8 cellular contexts compared by ENCODE assay signal in genomic region chrX:153970398-153971123, GRCh38. TPM values are rescaled to one million over a fixed set of nuclear protein-coding genes. Genes with fewer than 3 reads are reported as not detected.
DNase-seq lines count a peak whose midpoint lies in the region.

No MANE protein-coding gene starts in this region.

- no peaks in the 10 kb centered on the region for H3K27me3 ChIP-seq in H7 (ENCODE audit: control insufficient read depth, insufficient read depth, low read length)

- peak overlapping the region; percentile 96 for H3K4me3 ChIP-seq in H7 (ENCODE audit: insufficient read depth, low read depth, low read length)

- H3K36me3 ChIP-seq in H7 (replicated peaks; ENCODE audit: control insufficient read depth, insufficient read depth, low read length) = no peaks in the 10 kb centered on the region; the same call in 1 of the 2 replicates

- DNase-seq in Daoy (ENCODE audit: low read depth) (peak; percentile 50), H7 (peak; percentile 92), NCI-H187 treated with DMSO at 0.1 percent for 48 hours (lab: John Stamatoyannopoulos, UW) (peak; percentile 77), foreskin melanocyte (peak; percentile 49), nucleus accumbens (lab: John Stamatoyannopoulos, UW) (peak in 38 of 56 donors; percentile 14 to 86 (median 62)), amniotic stem cell (lab: John Stamatoyannopoulos, UW) (no peak), SKM-1 (lab: John Stamatoyannopoulos, UW; ENCODE audit: unreplicated experiment) (no peak)
- DNase-seq in activated T-cell treated with anti-CD3 and anti-CD28 coated beads, Interleukin-2, amount 50 U/mL, for 48 hours = peak; percentile 47 to 53

RNA-seq across cellular contexts. Expression of gene HCFC1, which starts 1.1 kb away (rescaled TPM):
- 38.0 and 38.1 TPM in 2 replicates for total RNA-seq in Daoy (2014; rRNA removed; shearing (Covaris generic))
- total RNA-seq in H7 (2014; rRNA removed; shearing (Covaris generic)) = 64.9 and 70.0 TPM in 2 replicates

RNA-seq across cellular contexts. Expression of gene TMEM187, which starts 2.0 kb away (rescaled TPM):
- 0.86 and 1.5 TPM in 2 replicates for total RNA-seq in Daoy (2014; rRNA removed; shearing (Covaris generic))
- 8.8 and 9.5 TPM in 2 replicates for total RNA-seq in H7 (2014; rRNA removed; shearing (Covaris generic))

RNA-seq across cellular contexts. Expression of gene RENBP, which starts 26.1 kb away (rescaled TPM):
- total RNA-seq in Daoy (2014; rRNA removed; shearing (Covaris generic)) = 0.11 and 0.18 TPM in 2 replicates
- 17.9 and 18.3 TPM in 2 replicates for total RNA-seq in H7 (2014; rRNA removed; shearing (Covaris generic))

RNA-seq across cellular contexts. Expression of gene NAA10, which starts 35.7 kb away (rescaled TPM):
- total RNA-seq in Daoy (2014; rRNA removed; shearing (Covaris generic)) = 85.9 and 128 TPM in 2 replicates
- total RNA-seq in H7 (2014; rRNA removed; shearing (Covaris generic)) = 86.7 and 97.4 TPM in 2 replicates

RNA-seq across cellular contexts. Expression of gene ARHGAP4, which starts 44.5 kb away (rescaled TPM):
- total RNA-seq in Daoy (2014; rRNA removed; shearing (Covaris generic)) = 2.2 and 2.6 TPM in 2 replicates
- total RNA-seq in H7 (2014; rRNA removed; shearing (Covaris generic)) = 39.4 and 51.3 TPM in 2 replicates

Comparison
In these comparisons a context has a peak if more than half of its experiments do, and no peak if none do; other contexts are left out.
1. DNase-seq: peak in Daoy (single experiment), H7 (single experiment), NCI-H187 treated with DMSO at 0.1 percent for 48 hours (single experiment), activated T-cell treated with anti-CD3 and anti-CD28 coated beads, Interleukin-2, amount 50 U/mL, for 48 hours (2 of 2), foreskin melanocyte (single experiment) and nucleus accumbens (38 of 56); none in amniotic stem cell (single experiment) and SKM-1 (single experiment).
2. RNA of gene RENBP, which starts 26.1 kb away (total RNA-seq): 17.9 to 18.3 TPM in H7; 0.11 to 0.18 TPM in Daoy; every median in the first group is over 10 times any median in the second.